In the genomic region with DNA sequence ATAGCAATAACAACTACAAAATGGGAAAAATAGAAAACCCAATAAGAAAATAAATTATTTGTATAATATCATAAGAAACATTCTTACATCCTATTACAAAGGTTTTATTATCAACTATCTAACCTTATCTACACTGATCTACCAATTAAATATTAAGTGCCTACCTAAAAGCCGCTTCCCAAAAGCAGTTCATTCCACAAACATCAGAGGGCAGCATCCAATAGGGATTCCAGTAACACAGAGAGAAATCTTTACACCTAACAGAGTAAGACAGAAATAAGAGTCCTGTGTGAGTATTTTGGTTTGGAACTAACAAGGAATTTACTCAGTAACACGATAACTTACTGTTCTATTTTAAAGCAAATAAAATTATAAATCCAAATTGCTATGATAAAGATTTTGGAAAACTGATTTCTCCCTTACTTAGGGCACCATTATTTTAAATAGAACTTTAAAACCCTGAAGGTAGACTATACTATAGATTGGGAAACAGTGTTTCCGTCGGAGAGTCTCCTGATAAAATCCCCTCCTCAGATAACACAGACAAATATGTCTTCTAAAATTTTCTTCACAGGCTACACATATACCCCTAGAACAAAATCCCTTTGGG, we compare ENCODE assay signal across 9 cellular contexts. TPM values are rescaled to one million over a fixed set of nuclear protein-coding genes. Genes with fewer than 3 reads are reported as not detected.
DNase-seq lines count a peak whose midpoint lies in the region; ATAC-seq and TF ChIP-seq lines count a peak whose summit lies in the region.
"Had no signal": no experiment of that assay in that cellular context is flagged by ENCODE, and none has a peak within 500 bp of the region (broad histone marks: within the 10 kb centered on the region; RNA-seq: fewer than 3 reads in every experiment).

No MANE protein-coding gene starts in this region.

- H3K27ac ChIP-seq in PC-9 (peak overlapping the region; percentile 64), endodermal cell (ENCODE audit: low read depth, low read length) (no peak overlapping the region), mesendoderm (ENCODE audit: low read depth, low read length) (no peak overlapping the region)

- CTCF ChIA-PET in PC-9 (lab: Charles Lee) = no interaction called here

- peaks cover 5% of the 10 kb centered on the region for H3K79me1 ChIP-seq in mesendoderm (ENCODE audit: low read length)

- H3K4me2 ChIP-seq in PC-9 = peak overlapping the region; percentile 75; the same call in 1 of the 2 replicates
- no peak overlapping the region for H3K4me2 ChIP-seq in mesendoderm (ENCODE audit: low read length)

- no peak overlapping the region for H2BK5ac ChIP-seq in mesendoderm (ENCODE audit: low read length)

- POLR2A ChIA-PET in PC-9 (lab: Charles Lee; ENCODE audit: unreplicated experiment) = no interaction called here

- TF ChIP-seq CTCF in PC-9 (conservative IDR thresholded peaks at IDR 0.05) = peak; percentile 88
- peak; percentile 91 for TF ChIP-seq CTCF in endodermal cell (conservative IDR thresholded peaks at IDR 0.05)

- H2AK5ac ChIP-seq in mesendoderm (ENCODE audit: low read length) = no peak overlapping the region

- H3K56ac ChIP-seq in mesendoderm (ENCODE audit: low read length) = no peak overlapping the region

- H2AFZ ChIP-seq in PC-9 = no peak overlapping the region

- no peaks in the 10 kb centered on the region for H3K9me2 ChIP-seq in PC-9 (ENCODE audit: insufficient read depth)

- H4K8ac ChIP-seq in mesendoderm (ENCODE audit: low read depth, low read length) = no peak overlapping the region

- peaks cover 10% of the 10 kb centered on the region; the same call in 1 of the 2 replicates for H4K20me1 ChIP-seq in PC-9 (ENCODE audit: insufficient read depth)

- H3K79me2 ChIP-seq in PC-9 (ENCODE audit: low read depth) = peaks cover 76% of the 10 kb centered on the region
- H3K79me2 ChIP-seq in mesendoderm (ENCODE audit: control insufficient read depth, insufficient read depth, low read length) = peaks cover 5% of the 10 kb centered on the region

- peaks cover 28% of the 10 kb centered on the region for H3K4me1 Mint-ChIP-seq in endodermal cell
- H3K4me1 Mint-ChIP-seq in activated T-cell treated with anti-CD3 and anti-CD28 coated beads, Interleukin-2, amount 50 U/mL, for 4 hours (ENCODE audit: low read depth) = peaks cover 36% of the 10 kb centered on the region

- H3K9ac ChIP-seq in endodermal cell (ENCODE audit: extremely low read depth, low read length, poor library complexity, severe bottlenecking) (no peak overlapping the region), mesendoderm (ENCODE audit: low read length) (no peak overlapping the region)

- intact Hi-C loops in PC-9 (cut with micrococcal nuclease; ENCODE audit: unreplicated experiment) = loop anchor here (1.0 to 10.0 kb wide), 3 partner anchors 55 to 1208 kb away; no protein-coding TSS in a partner anchor

- H3K36me3 Mint-ChIP-seq in endodermal cell (ENCODE audit: low read depth) = peaks cover 2% of the 10 kb centered on the region
- peaks cover 6% of the 10 kb centered on the region for H3K36me3 Mint-ChIP-seq in activated T-cell treated with anti-CD3 and anti-CD28 coated beads, Interleukin-2, amount 50 U/mL, for 4 hours (ENCODE audit: insufficient read depth)

- no peak overlapping the region for H3K23ac ChIP-seq in mesendoderm (ENCODE audit: low read length)

- H3K4me3 ChIP-seq in PC-9 (no peak overlapping the region), endodermal cell (ENCODE audit: low read length) (no peak overlapping the region), mesendoderm (ENCODE audit: low read length) (no peak overlapping the region)

- no peak overlapping the region for H2BK15ac ChIP-seq in mesendoderm (replicated peaks; ENCODE audit: low read depth)

- H3K27ac Mint-ChIP-seq in endodermal cell = no peak overlapping the region
- H3K27ac Mint-ChIP-seq: T-cell had no signal

- 58% methylated on average over 3 of the region's 4 CpGs; no CpG with 5 or more reads in 1 of the 2 experiments for WGBS in endodermal cell (ENCODE audit: insufficient coverage in 1 of 2, insufficient read length in 1 of 2), 2 experiments
- no CpG with 5 or more reads among the region's 4 CpGs for WGBS in mesendoderm (ENCODE audit: extremely low coverage, insufficient coverage, low lambda C conversion rate)

- no peaks in the 10 kb centered on the region for H3K9me3 Mint-ChIP-seq in endodermal cell
- no peaks in the 10 kb centered on the region for H3K9me3 Mint-ChIP-seq in activated T-cell treated with anti-CD3 and anti-CD28 coated beads, Interleukin-2, amount 50 U/mL, for 4 hours
- H3K9me3 Mint-ChIP-seq: T-cell had no signal

- ATAC-seq in activated T-cell treated with anti-CD3 and anti-CD28 coated beads, Interleukin-2, amount 50 U/mL, for 4 hours = no peak
- ATAC-seq in HG03457 (IDR thresholded peaks at IDR 0.05; ENCODE audit: unreplicated experiment) = no peak
- ATAC-seq in HG02870 (IDR thresholded peaks at IDR 0.05; ENCODE audit: unreplicated experiment) = no peak

- H3K27me3 Mint-ChIP-seq in endodermal cell (ENCODE audit: insufficient read depth) = no peaks in the 10 kb centered on the region
- H3K27me3 Mint-ChIP-seq in activated T-cell treated with anti-CD3 and anti-CD28 coated beads, Interleukin-2, amount 50 U/mL, for 4 hours (ENCODE audit: low read depth) = no peaks in the 10 kb centered on the region
- H3K27me3 Mint-ChIP-seq: T-cell had no signal

- no peak overlapping the region for H3K4ac ChIP-seq in mesendoderm (ENCODE audit: low read depth, low read length)

- no peaks in the 10 kb centered on the region for H3K27me3 ChIP-seq in PC-9 (ENCODE audit: insufficient read depth, low read depth)
- H3K27me3 ChIP-seq in endodermal cell (ENCODE audit: control insufficient read depth, insufficient read depth, low read length, poor library complexity, severe bottlenecking) = no peaks in the 10 kb centered on the region
- H3K27me3 ChIP-seq in mesendoderm (ENCODE audit: insufficient read depth, low read length, poor library complexity) = no peaks in the 10 kb centered on the region

- no peak overlapping the region for H2BK120ac ChIP-seq in mesendoderm (ENCODE audit: low read depth, low read length)

- H3K4me3 Mint-ChIP-seq in endodermal cell = no peak overlapping the region
- no peak overlapping the region for H3K4me3 Mint-ChIP-seq in activated T-cell treated with anti-CD3 and anti-CD28 coated beads, Interleukin-2, amount 50 U/mL, for 4 hours
- H3K4me3 Mint-ChIP-seq: T-cell had no signal

- H4K5ac ChIP-seq in mesendoderm (ENCODE audit: low read length) = no peak overlapping the region

- DNase-seq in DMS114 treated with DMSO at 0.1 percent for 48 hours (lab: John Stamatoyannopoulos, UW; ENCODE audit: unreplicated experiment) = peak; percentile 80
- peak; percentile 67 for DNase-seq in HT1080 (ENCODE audit: low read depth)
- peak; percentile 41 to 46 for DNase-seq in PC-9
- peak; percentile 72 for DNase-seq in endodermal cell
- DNase-seq in mesendoderm = peak; percentile 81
- no peak for DNase-seq in activated T-cell treated with anti-CD3 and anti-CD28 coated beads, Interleukin-2, amount 50 U/mL, for 4 hours

- H3K4me1 ChIP-seq in PC-9 (replicated peaks; ENCODE audit: insufficient read depth) (peaks cover 21% of the 10 kb centered on the region), endodermal cell (ENCODE audit: control insufficient read depth, insufficient read depth, low read length) (peaks cover 3% of the 10 kb centered on the region), mesendoderm (ENCODE audit: control insufficient read depth, low read depth, low read length) (peaks cover 11% of the 10 kb centered on the region)

- no peak overlapping the region for H3K18ac ChIP-seq in mesendoderm (ENCODE audit: low read length)

- H3K36me3 ChIP-seq in PC-9 (ENCODE audit: low read depth) (no peaks in the 10 kb centered on the region), endodermal cell (ENCODE audit: control insufficient read depth, insufficient read depth, low read length) (no peaks in the 10 kb centered on the region), mesendoderm (ENCODE audit: control insufficient read depth, insufficient read depth, low read length) (no peaks in the 10 kb centered on the region)

- BruUV-seq in PC-9 (replicated peaks; lab: Mats Ljungman, UMichigan) = no TSS peak

- no peaks in the 10 kb centered on the region for H3K9me3 ChIP-seq in PC-9 (ENCODE audit: insufficient read depth, low read depth)
- no peaks in the 10 kb centered on the region for H3K9me3 ChIP-seq in endodermal cell (ENCODE audit: control insufficient read depth, low read length)

- peaks cover 15% of the 10 kb centered on the region for H3F3A ChIP-seq in PC-9 (ENCODE audit: insufficient read depth, low read depth)

RNA-seq across cellular contexts. Expression of gene GXYLT1, which starts 15.0 kb away (rescaled TPM):
- 12.8 and 14.5 TPM in 2 replicates for total RNA-seq in HT1080 (2014; rRNA removed; shearing (Covaris generic))
- 21.0 and 21.7 TPM in 2 replicates for polyA plus RNA-seq in HT1080 (2015; cell fraction: cytosol; rRNA removed)
- 25.1 and 26.5 TPM in 2 replicates for polyA plus RNA-seq in HT1080 (2015; cell fraction: nucleus; rRNA removed)
- total RNA-seq in PC-9 (2021) = 7.8 TPM in 2 replicates
- 10 to 100 TPM; 29.2 to 36.6 TPM for total RNA-seq in endodermal cell
- polyA plus RNA-seq in endodermal cell (2013, experiment 1 of 2) = 16.2 TPM
- 17.7 TPM for polyA plus RNA-seq in endodermal cell (2013, experiment 2 of 2)
- polyA plus RNA-seq in mesendoderm (2013, experiment 1 of 2) = 5.9 TPM
- 5.5 TPM for polyA plus RNA-seq in mesendoderm (2013, experiment 2 of 2)
- total RNA-seq in activated T-cell treated with anti-CD3 and anti-CD28 coated beads, Interleukin-2, amount 50 U/mL, for 4 hours = 1 to 10 TPM; 7.3 to 8.7 (median 8.0) TPM
